Comparison of ENCODE assay signal across 14 cellular contexts in genomic region chr5:159907689-159908088, GRCh38. TPM values are rescaled to one million over a fixed set of nuclear protein-coding genes. Genes with fewer than 3 reads are reported as not detected.
"Had no signal": no experiment of that assay in that cellular context is flagged by ENCODE, and none has a peak within 500 bp of the region (broad histone marks: within the 10 kb centered on the region; RNA-seq: fewer than 3 reads in every experiment).

No MANE protein-coding gene starts in this region.

- H3K4me3 ChIP-seq: psoas muscle, right lobe of liver, spleen, upper lobe of right lung had no signal

- H3K36me3 ChIP-seq: right lobe of liver, spleen, upper lobe of right lung had no signal

- ATAC-seq: effector memory CD8-positive, alpha-beta T cell; foreskin keratinocyte; psoas muscle; right lobe of liver had no signal

- H3K4me3 Mint-ChIP-seq: activated naive CD8-positive, alpha-beta T cell treated with anti-CD3 and anti-CD28 coated beads for 36 hours; effector memory CD8-positive, alpha-beta T cell; nephron progenitor cell; stimulated activated naive CD8-positive, alpha-beta T cell treated with anti-CD3 and anti-CD28 coated beads, Interleukin-15, Interleukin-2, amounts not matched to agents 100 ng/mL and 50 ng/mL, for 24 hours had no signal

- DNase-seq: activated CD4-positive, alpha-beta T cell treated with anti-CD3 and anti-CD28 coated beads, Interleukin-2, amount 50 U/mL, for 1 hour; activated CD8-positive, alpha-beta memory T cell treated with anti-CD3 and anti-CD28 coated beads for 24 hours; activated gamma-delta T cell treated with Interleukin-2 at 50 U/mL for 16 hours; activated naive CD8-positive, alpha-beta T cell treated with anti-CD3 and anti-CD28 coated beads for 36 hours; anterior cingulate cortex; dermis blood vessel endothelial cell; effector memory CD8-positive, alpha-beta T cell; foreskin keratinocyte; nephron progenitor cell; psoas muscle; right lobe of liver; spleen; upper lobe of right lung had no signal

- H3K27ac Mint-ChIP-seq: activated naive CD8-positive, alpha-beta T cell treated with anti-CD3 and anti-CD28 coated beads for 36 hours; effector memory CD8-positive, alpha-beta T cell; nephron progenitor cell; stimulated activated naive CD8-positive, alpha-beta T cell treated with anti-CD3 and anti-CD28 coated beads, Interleukin-15, Interleukin-2, amounts not matched to agents 100 ng/mL and 50 ng/mL, for 24 hours had no signal

- H3K27me3 ChIP-seq: right lobe of liver, upper lobe of right lung had no signal

- H3K9me3 Mint-ChIP-seq: activated naive CD8-positive, alpha-beta T cell treated with anti-CD3 and anti-CD28 coated beads for 36 hours; effector memory CD8-positive, alpha-beta T cell; nephron progenitor cell; stimulated activated naive CD8-positive, alpha-beta T cell treated with anti-CD3 and anti-CD28 coated beads, Interleukin-15, Interleukin-2, amounts not matched to agents 100 ng/mL and 50 ng/mL, for 24 hours had no signal

- H3K27ac ChIP-seq: foreskin keratinocyte, psoas muscle, upper lobe of right lung had no signal

- H3K36me3 Mint-ChIP-seq: activated naive CD8-positive, alpha-beta T cell treated with anti-CD3 and anti-CD28 coated beads for 36 hours had no signal

- H3K4me1 ChIP-seq: psoas muscle had no signal

- H3K9me3 ChIP-seq: psoas muscle, right lobe of liver, spleen, upper lobe of right lung had no signal

RNA-seq across cellular contexts. Expression of gene ADRA1B, which starts 8.6 kb away (rescaled TPM):
- total RNA-seq: activated naive CD8-positive, alpha-beta T cell treated with anti-CD3 and anti-CD28 coated beads for 36 hours had no signal
- polyA plus RNA-seq: foreskin keratinocyte had no signal
